Comparison of ENCODE assay signal across 8 cellular contexts in the genomic region with DNA sequence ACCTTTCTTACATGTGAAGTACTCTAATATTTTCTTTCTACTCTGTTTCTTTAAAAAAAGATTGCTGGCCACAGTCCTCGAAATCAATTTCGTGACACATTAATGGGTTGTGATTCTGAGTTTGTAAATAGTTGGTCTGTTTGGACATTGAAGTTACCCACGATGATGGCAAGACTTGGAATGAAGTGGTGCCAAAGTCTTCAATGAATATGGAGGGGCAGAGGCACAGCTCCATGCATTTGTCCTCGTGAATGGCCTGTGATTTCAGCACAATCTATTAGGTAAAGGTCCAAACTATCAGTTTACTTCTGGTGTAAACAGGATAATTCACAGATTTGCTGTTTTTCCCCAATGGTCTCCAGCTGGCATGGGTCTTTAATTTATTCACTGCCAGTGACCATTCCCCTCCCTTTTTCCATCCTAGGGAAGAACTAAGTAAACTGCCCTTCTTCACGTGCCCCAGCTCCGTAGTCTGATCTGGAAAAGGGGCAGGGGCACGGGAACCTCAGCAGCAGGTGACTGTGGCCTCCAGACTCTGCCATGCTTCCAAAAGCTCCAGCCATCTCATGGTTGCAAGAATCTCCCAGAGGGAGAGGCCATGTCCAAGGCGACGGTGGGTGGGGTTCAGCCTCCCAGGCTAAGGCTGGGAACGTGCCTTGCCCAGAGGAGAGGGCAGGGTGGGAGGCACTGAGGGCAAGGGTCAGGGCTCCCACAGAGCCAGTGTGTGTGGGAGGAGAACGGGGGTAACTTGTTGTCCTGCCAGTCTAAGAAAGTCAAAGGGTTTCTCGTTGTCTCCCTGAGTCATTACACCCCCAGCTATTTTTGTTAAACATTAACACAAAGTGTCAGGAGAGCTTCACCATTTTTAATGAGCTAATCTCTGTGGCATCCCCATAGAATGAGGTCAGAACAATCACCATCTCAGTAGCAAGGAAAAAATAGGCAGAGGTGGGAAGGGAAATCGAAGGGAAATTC. TPM values are rescaled to one million over a fixed set of nuclear protein-coding genes. Genes with fewer than 3 reads are reported as not detected.
DNase-seq lines count a peak whose midpoint lies in the region; TF ChIP-seq lines count a peak whose summit lies in the region.
"Had no signal": no experiment of that assay in that cellular context is flagged by ENCODE, and none has a peak within 500 bp of the region (broad histone marks: within the 10 kb centered on the region; RNA-seq: fewer than 3 reads in every experiment).

No MANE protein-coding gene starts in this region.

- no peaks in the 10 kb centered on the region for H3K79me2 ChIP-seq in mammary epithelial cell (ENCODE audit: insufficient read depth, low read length)

- no peak overlapping the region for H3K23ac ChIP-seq in mesenchymal stem cell (ENCODE audit: low read length in 2 of 2)

- TF ChIP-seq POLR2A in uterus (IDR thresholded peaks at IDR 0.05) = no peak

- H4K20me1 ChIP-seq in mammary epithelial cell (ENCODE audit: insufficient read depth, low read length) = no peaks in the 10 kb centered on the region

- H3K4me1 ChIP-seq in HUES48 (ENCODE audit: control insufficient read depth, insufficient read depth, low read length) (0 out of 2 replicates have a peak, but pooled peaks cover 3% of the 10 kb centered on the region), mammary epithelial cell (ENCODE audit: insufficient read depth, low read length) (peaks cover 70% of the 10 kb centered on the region), mesenchymal stem cell (ENCODE audit: control insufficient read depth, insufficient read depth, low read depth, low read length) (peaks cover 51% of the 10 kb centered on the region), uterus (peaks cover 9 to 13% of the 10 kb centered on the region in 2 donors)

- H3K36me3 ChIP-seq in HUES48 (ENCODE audit: control insufficient read depth, insufficient read depth, low read length) (no peaks in the 10 kb centered on the region), mammary epithelial cell (ENCODE audit: insufficient read depth, low read length) (no peaks in the 10 kb centered on the region), mesenchymal stem cell (ENCODE audit: control insufficient read depth in 1 of 2, insufficient read depth in 2 of 2, low read depth in 1 of 2, low read length in 2 of 2) (no peaks in the 10 kb centered on the region), uterus (no peaks in the 10 kb centered on the region)

- H4K8ac ChIP-seq in mesenchymal stem cell (ENCODE audit: low read length) = peak overlapping the region; percentile 9

- H2BK12ac ChIP-seq in mesenchymal stem cell (ENCODE audit: low read length in 2 of 2) = no peak overlapping the region

- in situ Hi-C loops in mammary epithelial cell (cut with MboI; ENCODE audit: low sequenced_read_pairs in 2 of 2) = no loop called here

- peak overlapping the region; percentile 86 for H2AK5ac ChIP-seq in mesenchymal stem cell (ENCODE audit: low read length, severe bottlenecking)

- H3K9ac ChIP-seq in HUES48 (ENCODE audit: low read depth, low read length) (no peak overlapping the region), mammary epithelial cell (ENCODE audit: insufficient read depth, low read length) (no peak overlapping the region), mesenchymal stem cell (ENCODE audit: low read length) (peak overlapping the region; percentile 14)

- dilution Hi-C loops in mammary epithelial cell (cut with HindIII; ENCODE audit: low sequenced_read_pairs) = no loop called here

- TF ChIP-seq CTCF in mammary epithelial cell (conservative IDR thresholded peaks at IDR 0.05 in 1 of 2, IDR thresholded peaks at IDR 0.05 in 1 of 2; ENCODE audit: extremely low read depth in 1 of 2, insufficient read depth in 1 of 2, low read depth in 1 of 2, low read length in 2 of 2) (no peak), uterus (IDR thresholded peaks at IDR 0.05) (no peak)

- H3K27ac ChIP-seq in HUES48 (ENCODE audit: low read depth, low read length) = peak overlapping the region; percentile 39
- H3K27ac ChIP-seq in mammary epithelial cell (ENCODE audit: insufficient read depth, low read depth, low read length) = peak overlapping the region; percentile 57
- H3K27ac ChIP-seq in mesenchymal stem cell (ENCODE audit: low read length, poor library complexity, severe bottlenecking) = peak overlapping the region; percentile 93
- H3K27ac ChIP-seq in uterus = peak overlapping the region; percentile 78 to 99

- H3K9me3 ChIP-seq in HUES48 (ENCODE audit: control insufficient read depth, insufficient read depth, low read length) (no peaks in the 10 kb centered on the region), mammary epithelial cell (replicated peaks; ENCODE audit: insufficient read depth, low read length) (no peaks in the 10 kb centered on the region), mesenchymal stem cell (ENCODE audit: control insufficient read depth, low read length) (no peaks in the 10 kb centered on the region), uterus (no peaks in the 10 kb centered on the region)

- DNase-seq in mammary epithelial cell (peak; percentile 90), mesenchymal stem cell (peak; percentile 66), uterus (no peak), DMS79 (lab: John Stamatoyannopoulos, UW) (no peak), NCI-H1092 treated with DMSO at 0.1 percent for 48 hours (lab: John Stamatoyannopoulos, UW) (no peak)
- no peak for DNase-seq in central memory CD4-positive, alpha-beta T cell
- DNase-seq: NCI-H187 had no signal

- peak overlapping the region in 1 of 2 experiments; percentile 10 for H3K4ac ChIP-seq in mesenchymal stem cell (ENCODE audit: low read depth in 1 of 2, low read length in 2 of 2)

- H2BK5ac ChIP-seq in mesenchymal stem cell (ENCODE audit: low read depth, low read length, poor library complexity, severe bottlenecking) = peak overlapping the region; percentile 87

- H3K4me3 ChIP-seq in HUES48 (ENCODE audit: low read depth, low read length) = no peak overlapping the region
- H3K4me3 ChIP-seq in mammary epithelial cell (replicated peaks in 1 of 3; ENCODE audit: insufficient read depth in 1 of 3, low read depth in 2 of 3, low read length in 3 of 3) = no peak overlapping the region
- no peak overlapping the region for H3K4me3 ChIP-seq in mesenchymal stem cell (ENCODE audit: insufficient read depth in 1 of 2, low read depth in 1 of 2, low read length in 2 of 2)
- H3K4me3 ChIP-seq in uterus = no peak overlapping the region

- H2BK120ac ChIP-seq in mesenchymal stem cell (ENCODE audit: low read depth, low read length) = no peak overlapping the region

- no peak overlapping the region for H3K4me2 ChIP-seq in mammary epithelial cell (ENCODE audit: insufficient read depth, low read depth, low read length)
- no peak overlapping the region for H3K4me2 ChIP-seq in mesenchymal stem cell (ENCODE audit: low read length, poor library complexity, severe bottlenecking)

- peaks cover 3% of the 10 kb centered on the region for H3K79me1 ChIP-seq in mesenchymal stem cell (replicated peaks; ENCODE audit: low read length, poor library complexity, severe bottlenecking)

- 66% methylated on average over 13 of the region's 13 CpGs for WGBS in mammary epithelial cell (ENCODE audit: low coverage, missing lambda C conversion rate)
- WGBS in mesenchymal stem cell = 82% methylated on average over 10 of the region's 13 CpGs

- no peak overlapping the region for H3K14ac ChIP-seq in mesenchymal stem cell (ENCODE audit: low read length in 2 of 2)

- H2BK15ac ChIP-seq in mesenchymal stem cell (ENCODE audit: low read depth, poor library complexity, severe bottlenecking) = no peak overlapping the region

- intact Hi-C loops in mammary epithelial cell (cut with micrococcal nuclease) = loop anchor here (5.0 kb wide), 1 partner anchor 39 kb away; the partner anchor contains the start of gene MICAL3
- intact Hi-C loops in uterus (cut with DNase I; ENCODE audit: low total_unique reads) = no loop called here

- no peak overlapping the region for H4K91ac ChIP-seq in mesenchymal stem cell (ENCODE audit: low read length)

- no TSS peak for BruUV-seq in mammary epithelial cell (replicated peaks; lab: Mats Ljungman, UMichigan)

- H2AFZ ChIP-seq in mammary epithelial cell (ENCODE audit: low read depth, low read length) (peak overlapping the region; percentile 63), mesenchymal stem cell (ENCODE audit: low read depth, low read length) (no peak overlapping the region)

- no peak overlapping the region for H3K18ac ChIP-seq in mesenchymal stem cell (ENCODE audit: low read depth in 1 of 2, low read length in 2 of 2)

- H3K27me3 ChIP-seq in HUES48 (ENCODE audit: control insufficient read depth, insufficient read depth, low read length) (no peaks in the 10 kb centered on the region), mammary epithelial cell (ENCODE audit: insufficient read depth, low read length) (no peaks in the 10 kb centered on the region), mesenchymal stem cell (ENCODE audit: control insufficient read depth in 1 of 2, insufficient read depth in 1 of 2, low read length in 2 of 2) (no peaks in the 10 kb centered on the region), uterus (no peaks in the 10 kb centered on the region)

- CTCF ChIA-PET in mammary epithelial cell (lab: Charles Lee; ENCODE audit: low non-redundant PET) = interaction anchor here (0.5 kb wide), 1 partner anchor 15 kb away, joined by 3 read pairs; no protein-coding TSS in a partner anchor

RNA-seq across cellular contexts. Expression of gene PEX26, which starts 16.9 kb away (rescaled TPM):
- total RNA-seq in mammary epithelial cell (10 to 100 TPM; 26.5 to 35.1 TPM), uterus (10 to 100 TPM; 28.2 to 36.1 (median 31.2) TPM)
- polyA plus RNA-seq in mammary epithelial cell = 20.1 TPM
- polyA minus RNA-seq in mammary epithelial cell = 62.6 TPM
- 19.3 TPM for polyA plus RNA-seq in mesenchymal stem cell (2013, experiment 1 of 2)
- polyA plus RNA-seq in mesenchymal stem cell (2013, experiment 2 of 2) = 19.2 TPM

RNA-seq across cellular contexts. Expression of gene MICAL3, which starts 36.6 kb away (rescaled TPM):
- total RNA-seq in mammary epithelial cell (100 to 1,000 TPM in 1 of 2 donors, 10 to 100 TPM in 1; 67.2 to 102 TPM), uterus (100 to 1,000 TPM in 1 of 4 donors, 10 to 100 TPM in 3; 13.5 to 167 (median 47.2) TPM)
- 31.3 TPM for polyA plus RNA-seq in mammary epithelial cell
- 110 TPM for polyA minus RNA-seq in mammary epithelial cell
- polyA plus RNA-seq in mesenchymal stem cell (2013, experiment 1 of 2) = 8.3 TPM
- polyA plus RNA-seq in mesenchymal stem cell (2013, experiment 2 of 2) = 6.7 TPM

RNA-seq across cellular contexts. Expression of gene TUBA8, which starts 49.7 kb away (rescaled TPM):
- under 1 TPM; 0.19 to 0.33 TPM for total RNA-seq in mammary epithelial cell
- 0.65 TPM for polyA plus RNA-seq in mammary epithelial cell
- polyA minus RNA-seq in mammary epithelial cell = not detected
- 0.65 TPM for polyA plus RNA-seq in mesenchymal stem cell (2013, experiment 1 of 2)
- polyA plus RNA-seq in mesenchymal stem cell (2013, experiment 2 of 2) = 0.51 TPM
- total RNA-seq in uterus = 10 to 100 TPM in 1 of 4 donors, 1 to 10 TPM in 1, under 1 TPM in 1, not detected in 1; 0.90 to 14.6 (median 2.2) TPM

Comparison
In these comparisons a context has a peak if more than half of its experiments do, and no peak if none do; other contexts are left out.
1. H3K27ac ChIP-seq: peak in every context shown above with its lines; median percentile 93 in mesenchymal stem cell; 88 in uterus; 57 in mammary epithelial cell; 39 in HUES48.
2. DNase-seq: peak in mammary epithelial cell (single experiment) and mesenchymal stem cell (single experiment); none in uterus (0 of 2), DMS79 (single experiment), central memory CD4-positive, alpha-beta T cell (single experiment) and NCI-H1092 treated with DMSO at 0.1 percent for 48 hours (single experiment).